2 cellular contexts compared by ENCODE assay signal in the genomic region with DNA sequence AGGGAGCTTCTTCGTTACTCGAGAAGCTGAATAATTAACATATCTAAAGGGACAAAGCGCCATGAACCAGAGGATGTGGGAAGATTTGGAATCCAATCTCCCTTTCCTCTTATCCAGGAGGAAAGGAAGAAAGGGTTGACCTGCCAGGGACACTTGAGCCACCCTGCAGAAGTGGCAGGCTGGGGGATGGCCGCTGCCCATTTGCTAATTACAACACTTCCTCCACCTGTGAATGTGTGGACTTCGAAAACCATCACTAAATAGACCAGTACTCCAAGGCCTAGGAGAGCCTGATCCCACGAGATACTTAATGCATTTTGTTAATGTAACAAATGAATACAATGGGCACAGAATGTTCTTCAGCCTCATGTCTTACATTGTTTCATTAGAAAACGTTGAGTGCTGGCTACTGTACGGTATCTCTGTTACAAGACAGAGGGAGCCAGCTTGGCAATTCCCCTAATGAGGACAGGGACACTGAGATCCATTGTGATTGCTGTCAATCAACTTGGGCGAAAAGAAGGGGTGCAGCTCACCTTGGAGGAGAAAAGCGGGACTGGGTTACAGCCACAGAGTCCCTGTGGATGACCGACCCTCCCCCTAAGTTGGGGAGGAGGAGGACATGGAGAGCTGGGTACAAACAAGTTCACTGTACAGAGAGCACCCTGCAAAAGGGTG.
A peak's percentile ranks its signal among the peaks of the same experiment; 100 is the strongest.
TF ChIP-seq lines count a peak whose summit lies in the region.

No MANE protein-coding gene starts in this region.

TF ChIP-seq in GM23338, 12 proteins besides CTCF, POLR2A, EP300 and RAD21 (continued from another document):
- TF ChIP-seq STAT1 (IDR thresholded peaks at IDR 0.05; ENCODE audit: unreplicated experiment) (no peak), NANOG (IDR thresholded peaks at IDR 0.05; ENCODE audit: borderline replicate concordance) (no peak)

TF ChIP-seq in K562, 482 proteins besides CTCF, POLR2A, EP300 and RAD21 (continued from another document):
- TF ChIP-seq, protein P1, sequence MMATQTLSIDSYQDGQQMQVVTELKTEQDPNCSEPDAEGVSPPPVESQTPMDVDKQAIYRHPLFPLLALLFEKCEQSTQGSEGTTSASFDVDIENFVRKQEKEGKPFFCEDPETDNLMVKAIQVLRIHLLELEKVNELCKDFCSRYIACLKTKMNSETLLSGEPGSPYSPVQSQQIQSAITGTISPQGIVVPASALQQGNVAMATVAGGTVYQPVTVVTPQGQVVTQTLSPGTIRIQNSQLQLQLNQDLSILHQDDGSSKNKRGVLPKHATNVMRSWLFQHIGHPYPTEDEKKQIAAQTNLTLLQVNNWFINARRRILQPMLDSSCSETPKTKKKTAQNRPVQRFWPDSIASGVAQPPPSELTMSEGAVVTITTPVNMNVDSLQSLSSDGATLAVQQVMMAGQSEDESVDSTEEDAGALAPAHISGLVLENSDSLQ (IDR thresholded peaks at IDR 0.05), result peak; percentile 68
